Comparison of ENCODE assay signal across 17 cellular contexts in genomic region chr3:87468938-87469337, GRCh38.
A peak's percentile ranks its signal among the peaks of the same experiment; 100 is the strongest.
DNase-seq lines count a peak whose midpoint lies in the region; ATAC-seq and TF ChIP-seq lines count a peak whose summit lies in the region.
"Had no signal": no experiment of that assay in that cellular context is flagged by ENCODE, and none has a peak within 500 bp of the region (broad histone marks: within the 10 kb centered on the region; RNA-seq: fewer than 3 reads in every experiment).

No MANE protein-coding gene starts in this region.

- no peak for TF ChIP-seq CTCF in foreskin keratinocyte (conservative IDR thresholded peaks at IDR 0.05)

- H3K27me3 Mint-ChIP-seq in naive thymus-derived CD4-positive, alpha-beta T cell, result no peaks in the 10 kb centered on the region

- intact Hi-C loops in naive thymus-derived CD4-positive, alpha-beta T cell (cut with micrococcal nuclease), result no loop called here

- H3K36me3 Mint-ChIP-seq in naive thymus-derived CD4-positive, alpha-beta T cell, result no peaks in the 10 kb centered on the region

- peaks cover 0 to 22% (median 6%) of the 10 kb centered on the region in 11 donors for H3K9me3 Mint-ChIP-seq in naive thymus-derived CD4-positive, alpha-beta T cell

- no peaks in the 10 kb centered on the region for H3K36me3 ChIP-seq in adipocyte (ENCODE audit: control insufficient read depth, insufficient read depth, low read length, severe bottlenecking)
- H3K36me3 ChIP-seq in naive thymus-derived CD4-positive, alpha-beta T cell (ENCODE audit: control insufficient read depth in 2 of 3, insufficient read depth in 3 of 3, low read length in 3 of 3), result no peaks in the 10 kb centered on the region
- H3K36me3 ChIP-seq: SJSA1 had no signal

- H3K4me3 Mint-ChIP-seq in naive thymus-derived CD4-positive, alpha-beta T cell, result no peak overlapping the region

- no peak overlapping the region for H3K27ac Mint-ChIP-seq in naive thymus-derived CD4-positive, alpha-beta T cell

- peaks cover 4% of the 10 kb centered on the region for H3K9me3 ChIP-seq in adipocyte (ENCODE audit: control insufficient read depth, low read length)
- H3K9me3 ChIP-seq in naive thymus-derived CD4-positive, alpha-beta T cell (ENCODE audit: control insufficient read depth in 2 of 3, low read length in 3 of 3), result no peaks in the 10 kb centered on the region
- H3K9me3 ChIP-seq: SJSA1 had no signal

- no peaks in the 10 kb centered on the region for H3K4me1 Mint-ChIP-seq in naive thymus-derived CD4-positive, alpha-beta T cell

- H3K4me1 ChIP-seq in adipocyte (ENCODE audit: control insufficient read depth, insufficient read depth, low read length) (no peaks in the 10 kb centered on the region), foreskin keratinocyte (no peaks in the 10 kb centered on the region)
- H3K4me1 ChIP-seq in naive thymus-derived CD4-positive, alpha-beta T cell (ENCODE audit: control insufficient read depth in 2 of 2, insufficient read depth in 2 of 2, low read length in 2 of 2), result no peaks in the 10 kb centered on the region
- H3K4me1 ChIP-seq: SJSA1 had no signal

- no peak overlapping the region for H3K27ac ChIP-seq in foreskin keratinocyte
- H3K27ac ChIP-seq in naive thymus-derived CD4-positive, alpha-beta T cell (ENCODE audit: low read depth, low read length), result no peak overlapping the region
- H3K27ac ChIP-seq: SJSA1 had no signal

- H3K4me3 ChIP-seq in adipocyte (ENCODE audit: low read length), result no peak overlapping the region
- H3K4me3 ChIP-seq in naive thymus-derived CD4-positive, alpha-beta T cell (ENCODE audit: low read length), result no peak overlapping the region
- H3K4me3 ChIP-seq: SJSA1 had no signal

- CTCF ChIA-PET in naive thymus-derived CD4-positive, alpha-beta T cell (lab: Charles Lee), result no interaction called here

- peak; percentile 13 for DNase-seq in A172 (ENCODE audit: low spot score)
- DNase-seq in HS-5 (ENCODE audit: low read depth), result peak; percentile 11
- peak; percentile 7 for DNase-seq in adipocyte (ENCODE audit: low read depth)
- DNase-seq in foreskin keratinocyte, result peak; percentile 13 to 41
- no peak for DNase-seq in NCI-H187 (lab: John Stamatoyannopoulos, UW)
- DNase-seq in NCI-H2081 treated with DMSO at 0.1 percent for 48 hours (lab: John Stamatoyannopoulos, UW), result no peak
- DNase-seq in left lobe of liver (ENCODE audit: low spot score), result no peak
- DNase-seq in naive thymus-derived CD4-positive, alpha-beta T cell, result no peak
- DNase-seq: 8988T; C1 segment of cervical spinal cord; DMS 273 treated with DMSO at 0.1 percent for 48 hours; MM.1S; NCI-H1092 treated with DMSO at 0.1 percent for 48 hours; NCI-H1694; NCI-H446 treated with DMSO at 0.1 percent for 48 hours; NK-92 treated with Interleukin-12 subunit alpha and Interleukin-12 subunit beta, amount 100 ng/mL, for 24 hours had no signal

- H3K9ac ChIP-seq in adipocyte (ENCODE audit: low read length), result no peak overlapping the region

- peak; percentile 55 for ATAC-seq in foreskin keratinocyte
- ATAC-seq in left lobe of liver, result no peak
- no peak for ATAC-seq in naive thymus-derived CD4-positive, alpha-beta T cell

- H3K27me3 ChIP-seq in adipocyte (replicated peaks; ENCODE audit: control insufficient read depth, insufficient read depth, low read length) (no peaks in the 10 kb centered on the region), foreskin keratinocyte (no peaks in the 10 kb centered on the region)
- H3K27me3 ChIP-seq in naive thymus-derived CD4-positive, alpha-beta T cell (ENCODE audit: control insufficient read depth in 2 of 2, insufficient read depth in 2 of 2, low read length in 2 of 2), result no peaks in the 10 kb centered on the region
- H3K27me3 ChIP-seq: SJSA1 had no signal

- POLR2A ChIA-PET in naive thymus-derived CD4-positive, alpha-beta T cell (lab: Charles Lee), result no interaction called here

Comparison
In these comparisons a context has a peak if more than half of its experiments do, and no peak if none do; other contexts are left out.
1. DNase-seq: peak in A172 (single experiment), HS-5 (single experiment), adipocyte (single experiment) and foreskin keratinocyte (2 of 2); none in NCI-H187 (0 of 2), NCI-H2081 treated with DMSO at 0.1 percent for 48 hours (single experiment), left lobe of liver (single experiment) and naive thymus-derived CD4-positive, alpha-beta T cell (0 of 9).